ENCODE assay signal across 8 cellular contexts in the genomic region with DNA sequence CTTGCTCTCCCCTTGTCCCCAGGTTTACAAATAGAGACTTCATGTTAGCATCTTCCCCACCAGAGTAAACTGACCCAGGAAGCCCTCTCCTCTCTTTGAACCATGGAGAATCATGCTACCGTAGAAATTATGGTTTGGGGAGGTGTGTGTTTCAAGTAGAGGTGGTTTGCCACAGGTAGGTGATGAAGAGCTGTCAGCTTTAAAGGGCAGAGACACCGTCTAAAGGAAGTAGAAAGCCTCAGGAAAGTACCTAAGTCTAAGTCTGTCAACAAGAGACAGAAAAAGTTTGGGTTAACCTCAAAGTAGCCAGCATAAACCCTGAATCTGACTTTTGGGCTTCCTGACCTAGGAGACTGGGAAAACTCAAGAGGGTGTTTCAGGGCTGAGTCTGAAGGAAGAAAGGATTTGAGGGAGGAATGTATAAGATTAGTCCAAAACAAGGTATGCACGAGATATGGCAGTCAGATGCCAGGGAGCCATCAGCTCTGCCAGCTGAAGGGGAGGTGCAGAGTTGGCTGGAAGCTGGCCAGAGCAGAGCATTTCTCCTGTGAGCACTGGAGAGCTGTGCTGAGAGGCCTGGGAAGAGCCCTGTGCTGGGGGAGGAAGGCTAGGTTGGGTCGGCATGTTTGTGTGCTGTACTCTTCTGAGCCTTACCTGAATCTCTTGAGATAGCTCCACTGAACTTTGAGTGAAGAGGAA. TPM values are rescaled to one million over a fixed set of nuclear protein-coding genes. Genes with fewer than 3 reads are reported as not detected.
DNase-seq lines count a peak whose midpoint lies in the region; ATAC-seq, FAIRE-seq and TF ChIP-seq lines count a peak whose summit lies in the region.

No MANE protein-coding gene starts in this region.

- H2AFZ ChIP-seq in OCI-LY3 (ENCODE audit: low read depth, low read length) (no peak overlapping the region), mesenchymal stem cell (ENCODE audit: low read depth, low read length) (no peak overlapping the region)

- H3K18ac ChIP-seq in mesenchymal stem cell (ENCODE audit: low read depth in 1 of 2, low read length in 2 of 2): peak overlapping the region; percentile 67 to 92

- no peak overlapping the region for H3K14ac ChIP-seq in mesenchymal stem cell (ENCODE audit: low read length in 2 of 2)

- intact Hi-C loops in CD8-positive, alpha-beta T cell (cut with DNase I, micrococcal nuclease): loop anchor here (1.0 to 10.0 kb wide), 5 partner anchors 48 to 411 kb away; partner anchors contain the start of genes ANP32E (in 1 of the 2), CERS2 (in 1 of the 2), CTSS (in 1 of the 2) and GOLPH3L (in 1 of the 2)
- intact Hi-C loops in vagina (cut with DNase I): loop anchor here (5.0 kb wide), 1 partner anchor 64 kb away; the partner anchor contains the start of gene ENSA

- POLR2A ChIA-PET in CD8-positive, alpha-beta T cell (lab: Charles Lee): interaction anchor here (0.6 to 14.6 kb wide), 11 partner anchors 12 to 411 kb away, joined by 3 to 584 read pairs (median 4); partner anchors contain the start of genes CERS2, ENSA, GOLPH3L and MCL1

- peak overlapping the region; percentile 93 to 97 for H3K4ac ChIP-seq in mesenchymal stem cell (ENCODE audit: low read depth in 1 of 2, low read length in 2 of 2)

- H4K20me1 ChIP-seq in OCI-LY3 (ENCODE audit: insufficient read depth, low read length): no peaks in the 10 kb centered on the region

- H4K8ac ChIP-seq in mesenchymal stem cell (ENCODE audit: low read length): peak overlapping the region; percentile 72

- peaks cover 75% of the 10 kb centered on the region for H3K4me1 ChIP-seq in CD8-positive, alpha-beta T cell (ENCODE audit: insufficient read depth, low read length)
- H3K4me1 ChIP-seq in OCI-LY3 (ENCODE audit: low read length): peaks cover 78% of the 10 kb centered on the region
- peaks cover 64% of the 10 kb centered on the region for H3K4me1 ChIP-seq in mesenchymal stem cell (ENCODE audit: control insufficient read depth, insufficient read depth, low read depth, low read length)
- peaks cover 91% of the 10 kb centered on the region for H3K4me1 ChIP-seq in vagina

- no peaks in the 10 kb centered on the region for H3K9me3 Mint-ChIP-seq in CD8-positive, alpha-beta T cell

- peak overlapping the region; percentile 41 to 94 for H2BK12ac ChIP-seq in mesenchymal stem cell (ENCODE audit: low read length in 2 of 2)

- H3K4me3 Mint-ChIP-seq in CD8-positive, alpha-beta T cell: peak overlapping the region; percentile 95

- peaks cover 60% of the 10 kb centered on the region for H3K79me2 ChIP-seq in OCI-LY3 (ENCODE audit: low read length)

- peak overlapping the region; percentile 82 for H3K4me3 ChIP-seq in CD8-positive, alpha-beta T cell (ENCODE audit: low read depth, low read length)
- H3K4me3 ChIP-seq in OCI-LY3 (ENCODE audit: low read length) (peak overlapping the region; percentile 70), cardiac fibroblast (replicated peaks in 1 of 2; ENCODE audit: low read depth in 2 of 2, low read length in 2 of 2) (no peak overlapping the region), mesenchymal stem cell (ENCODE audit: insufficient read depth in 1 of 2, low read depth in 1 of 2, low read length in 2 of 2) (peak overlapping the region in 1 of 2 experiments; percentile 41), vagina (no peak overlapping the region)

- H2BK120ac ChIP-seq in mesenchymal stem cell (ENCODE audit: low read depth, low read length): peak overlapping the region; percentile 0

- H2AK5ac ChIP-seq in mesenchymal stem cell (ENCODE audit: low read length, severe bottlenecking): peak overlapping the region; percentile 99

- no peaks in the 10 kb centered on the region for H3K9me3 ChIP-seq in CD8-positive, alpha-beta T cell (ENCODE audit: low read length)
- H3K9me3 ChIP-seq in OCI-LY3 (ENCODE audit: insufficient read depth, low read length): no peaks in the 10 kb centered on the region
- H3K9me3 ChIP-seq in mesenchymal stem cell (ENCODE audit: control insufficient read depth, low read length): no peaks in the 10 kb centered on the region
- H3K9me3 ChIP-seq in vagina: no peaks in the 10 kb centered on the region

- no peak for TF ChIP-seq POLR2A in vagina (IDR thresholded peaks at IDR 0.05)

- TF ChIP-seq CTCF in CD8-positive, alpha-beta T cell (IDR thresholded peaks at IDR 0.05): no peak
- TF ChIP-seq CTCF in OCI-LY3 (IDR thresholded peaks at IDR 0.05; ENCODE audit: low read depth, low read length) (peak; percentile 41; the same call in 1 of the 2 replicates), cardiac fibroblast (IDR thresholded peaks at IDR 0.05; ENCODE audit: low read depth, low read length) (no peak), vagina (IDR thresholded peaks at IDR 0.05) (no peak)

- peak overlapping the region; percentile 32 for H2BK5ac ChIP-seq in mesenchymal stem cell (ENCODE audit: low read depth, low read length, poor library complexity, severe bottlenecking)

- H4K91ac ChIP-seq in mesenchymal stem cell (ENCODE audit: low read length): peak overlapping the region; percentile 61

- peaks cover 2% of the 10 kb centered on the region for H3K36me3 Mint-ChIP-seq in CD8-positive, alpha-beta T cell

- peak overlapping the region; percentile 80 for H2BK15ac ChIP-seq in mesenchymal stem cell (ENCODE audit: low read depth, poor library complexity, severe bottlenecking)

- no peak overlapping the region for H3K23ac ChIP-seq in mesenchymal stem cell (ENCODE audit: low read length in 2 of 2)

- ATAC-seq in CD8-positive, alpha-beta T cell: peak; percentile 55
- peak; percentile 15 for ATAC-seq in GM21737 (IDR thresholded peaks at IDR 0.05; ENCODE audit: unreplicated experiment)

- peaks cover 70% of the 10 kb centered on the region for H3K4me1 Mint-ChIP-seq in CD8-positive, alpha-beta T cell (ENCODE audit: low read depth)

- peak overlapping the region; percentile 100 for H3K27ac Mint-ChIP-seq in CD8-positive, alpha-beta T cell

- H3K4me2 ChIP-seq in OCI-LY3 (ENCODE audit: low read length) (peak overlapping the region; percentile 93), mesenchymal stem cell (ENCODE audit: low read length, poor library complexity, severe bottlenecking) (no peak overlapping the region)

- FAIRE-seq in HTR-8/SVneo (lab: Jason Lieb, UNC): no peak

- WGBS in mesenchymal stem cell: 85% methylated on average over 4 of the region's 4 CpGs

- H3K9ac ChIP-seq in OCI-LY3 (ENCODE audit: low read length) (peak overlapping the region; percentile 78), mesenchymal stem cell (ENCODE audit: low read length) (peak overlapping the region; percentile 98)

- H3K79me1 ChIP-seq in mesenchymal stem cell (replicated peaks; ENCODE audit: low read length, poor library complexity, severe bottlenecking): peaks cover 17% of the 10 kb centered on the region

- no peaks in the 10 kb centered on the region for H3K36me3 ChIP-seq in CD8-positive, alpha-beta T cell (ENCODE audit: insufficient read depth, low read length)
- H3K36me3 ChIP-seq in OCI-LY3 (replicated peaks; ENCODE audit: low read depth, low read length) (no peaks in the 10 kb centered on the region), mesenchymal stem cell (ENCODE audit: control insufficient read depth in 1 of 2, insufficient read depth in 2 of 2, low read depth in 1 of 2, low read length in 2 of 2) (peaks cover 10 to 12% of the 10 kb centered on the region in 2 experiments), vagina (no peaks in the 10 kb centered on the region)

- CTCF ChIA-PET in CD8-positive, alpha-beta T cell (lab: Charles Lee): interaction anchor here (0.6 to 34.3 kb wide), 5 partner anchors 13 to 484 kb away, joined by 3 to 799 read pairs (median 4); partner anchors contain the start of genes C1orf56, ENSA, GOLPH3L and MCL1

- peak overlapping the region; percentile 90 for H3K27ac ChIP-seq in CD8-positive, alpha-beta T cell (ENCODE audit: low read depth, low read length)
- peak overlapping the region; percentile 90 for H3K27ac ChIP-seq in OCI-LY3 (ENCODE audit: low read length)
- peak overlapping the region; percentile 100 for H3K27ac ChIP-seq in mesenchymal stem cell (ENCODE audit: low read length, poor library complexity, severe bottlenecking)
- peak overlapping the region; percentile 100 for H3K27ac ChIP-seq in vagina

- no peaks in the 10 kb centered on the region for H3K27me3 ChIP-seq in CD8-positive, alpha-beta T cell (ENCODE audit: insufficient read depth, low read length)
- H3K27me3 ChIP-seq in OCI-LY3 (ENCODE audit: low read depth, low read length) (no peaks in the 10 kb centered on the region), mesenchymal stem cell (ENCODE audit: control insufficient read depth in 1 of 2, insufficient read depth in 1 of 2, low read length in 2 of 2) (no peaks in the 10 kb centered on the region), vagina (no peaks in the 10 kb centered on the region)

- H3K27me3 Mint-ChIP-seq in CD8-positive, alpha-beta T cell (ENCODE audit: low read depth): no peaks in the 10 kb centered on the region

- peak in 5 of 7 experiments; percentile 37 to 66 (median 59) for DNase-seq in CD8-positive, alpha-beta T cell
- DNase-seq in cardiac fibroblast (ENCODE audit: low read depth in 2 of 2) (peak; percentile 56 to 73), mesenchymal stem cell (peak; percentile 56), vagina (ENCODE audit: extremely low spot score in 2 of 2) (no peak), Kasumi-1 (lab: John Stamatoyannopoulos, UW) (no peak), HTR-8/SVneo (ENCODE audit: insufficient read length, low spot score) (no peak)

RNA-seq across cellular contexts. Expression of gene ADAMTSL4, which starts 14.3 kb away (rescaled TPM):
- not detected for total RNA-seq in CD8-positive, alpha-beta T cell
- polyA plus RNA-seq in mesenchymal stem cell (2013, experiment 1 of 2): 15.0 TPM
- 14.4 TPM for polyA plus RNA-seq in mesenchymal stem cell (2013, experiment 2 of 2)
- 64.6 TPM for total RNA-seq in vagina

RNA-seq across cellular contexts. Expression of gene MCL1, which starts 15.9 kb away (rescaled TPM):
- total RNA-seq in CD8-positive, alpha-beta T cell: 100 to 1,000 TPM; 682 to 685 TPM
- polyA plus RNA-seq in mesenchymal stem cell (2013, experiment 1 of 2): 229 TPM
- polyA plus RNA-seq in mesenchymal stem cell (2013, experiment 2 of 2): 224 TPM
- total RNA-seq in vagina: 181 TPM

RNA-seq across cellular contexts. Expression of gene FALEC, which starts 47.9 kb away (rescaled TPM):
- total RNA-seq in CD8-positive, alpha-beta T cell: not detected
- not detected for polyA plus RNA-seq in mesenchymal stem cell (2013, experiment 1 of 2)
- polyA plus RNA-seq in mesenchymal stem cell (2013, experiment 2 of 2): not detected
- not detected for total RNA-seq in vagina

RNA-seq across cellular contexts. Expression of gene ECM1, which starts 55.6 kb away (rescaled TPM):
- not detected for total RNA-seq in CD8-positive, alpha-beta T cell
- 165 TPM for polyA plus RNA-seq in mesenchymal stem cell (2013, experiment 1 of 2)
- 158 TPM for polyA plus RNA-seq in mesenchymal stem cell (2013, experiment 2 of 2)
- total RNA-seq in vagina: 130 TPM

Comparison
In these comparisons a context has a peak if more than half of its experiments do, and no peak if none do; other contexts are left out.
1. DNase-seq: peak in CD8-positive, alpha-beta T cell (5 of 7), cardiac fibroblast (2 of 2) and mesenchymal stem cell (single experiment); none in vagina (0 of 2), Kasumi-1 (0 of 2) and HTR-8/SVneo (single experiment).
2. H3K4me3 ChIP-seq: peak in CD8-positive, alpha-beta T cell (single experiment) and OCI-LY3 (single experiment); none in cardiac fibroblast (0 of 2) and vagina (0 of 2).
3. RNA of gene ADAMTSL4, which starts 14.3 kb away (total RNA-seq): 64.6 TPM in vagina (single experiment); not detected in CD8-positive, alpha-beta T cell; every median in the first group is over 10 times any median in the second.
4. Peak in every context shown above with its lines, with median percentiles within 50 percentile points of each other: H3K27ac ChIP-seq.